ENCODE assay signal across 14 cellular contexts in genomic region chr15:90425726-90426346, GRCh38. TPM values are rescaled to one million over a fixed set of nuclear protein-coding genes. Genes with fewer than 3 reads are reported as not detected.
DNase-seq lines count a peak whose midpoint lies in the region; ATAC-seq and TF ChIP-seq lines count a peak whose summit lies in the region.
"Had no signal": no experiment of that assay in that cellular context is flagged by ENCODE, and none has a peak within 500 bp of the region (broad histone marks: within the 10 kb centered on the region; RNA-seq: fewer than 3 reads in every experiment).

No MANE protein-coding gene starts in this region.

- intact Hi-C loops in Right ventricle myocardium superior (cut with DNase I), result no loop called here
- intact Hi-C loops in cardiac septum (cut with DNase I), result no loop called here
- intact Hi-C loops in esophagus muscularis mucosa (cut with DNase I), result loop anchor here (5.0 kb wide), 1 partner anchor 36 kb away; no protein-coding TSS in a partner anchor

- no peak overlapping the region for H3K4me3 Mint-ChIP-seq in nephron
- H3K4me3 Mint-ChIP-seq: activated CD4-positive, alpha-beta T cell treated with anti-CD3 and anti-CD28 coated beads for 36 hours; activated naive CD8-positive, alpha-beta T cell treated with anti-CD3 and anti-CD28 coated beads, Interleukin-2, amount 10 ng/mL, durations not matched to agents 7 days and 5 days had no signal

- H3K36me3 ChIP-seq in esophagus muscularis mucosa, result peaks cover 0 to 39% (median 20%) of the 10 kb centered on the region in 4 donors

- no peaks in the 10 kb centered on the region for H3K9me3 Mint-ChIP-seq in nephron
- H3K9me3 Mint-ChIP-seq: activated naive CD8-positive, alpha-beta T cell treated with anti-CD3 and anti-CD28 coated beads, Interleukin-2, amount 10 ng/mL, durations not matched to agents 7 days and 5 days had no signal

- H3K4me3 ChIP-seq in esophagus muscularis mucosa, result no peak overlapping the region
- H3K4me3 ChIP-seq: SJSA1 had no signal

- in situ Hi-C loops in KBM-7 (cut with MboI; ENCODE audit: low pct_unique_long_range_greater_than_20kb, low sequenced_read_pairs), result no loop called here

- WGBS in esophagus muscularis mucosa, result 70% methylated on average over 2 of the region's 2 CpGs

- peaks cover 49 to 59% (median 55%) of the 10 kb centered on the region in 4 donors for H3K4me1 ChIP-seq in esophagus muscularis mucosa

- H3K27ac ChIP-seq in esophagus muscularis mucosa (replicated peaks in 1 of 4), result peak overlapping the region in 3 of 4 donors; percentile 14 to 30 (median 28)
- H3K27ac ChIP-seq: SJSA1 had no signal

- no peaks in the 10 kb centered on the region for H3K27me3 ChIP-seq in esophagus muscularis mucosa
- H3K27me3 ChIP-seq: SJSA1 had no signal

- H3K4me1 Mint-ChIP-seq in nephron, result peaks cover 28% of the 10 kb centered on the region

- H3K9me3 ChIP-seq in esophagus muscularis mucosa, result no peaks in the 10 kb centered on the region
- H3K9me3 ChIP-seq: SJSA1 had no signal

- TF ChIP-seq POLR2A in esophagus muscularis mucosa (IDR thresholded peaks at IDR 0.05; ENCODE audit: low read depth), result no peak

- no peaks in the 10 kb centered on the region for H3K27me3 Mint-ChIP-seq in nephron (ENCODE audit: low read depth)
- H3K27me3 Mint-ChIP-seq: activated CD4-positive, alpha-beta T cell treated with anti-CD3 and anti-CD28 coated beads for 36 hours; activated naive CD8-positive, alpha-beta T cell treated with anti-CD3 and anti-CD28 coated beads, Interleukin-2, amount 10 ng/mL, durations not matched to agents 7 days and 5 days had no signal

- TF ChIP-seq CTCF in esophagus muscularis mucosa (IDR thresholded peaks at IDR 0.05) (no peak), nephron (IDR thresholded peaks at IDR 0.05; ENCODE audit: unreplicated experiment in 3 of 3) (no peak)

- H3K27ac Mint-ChIP-seq in nephron, result peak overlapping the region; percentile 90 to 93 (median 92)
- H3K27ac Mint-ChIP-seq: activated CD4-positive, alpha-beta T cell treated with anti-CD3 and anti-CD28 coated beads for 36 hours; activated naive CD8-positive, alpha-beta T cell treated with anti-CD3 and anti-CD28 coated beads, Interleukin-2, amount 10 ng/mL, durations not matched to agents 7 days and 5 days had no signal

- TF ChIP-seq EP300 in esophagus muscularis mucosa (IDR thresholded peaks at IDR 0.05), result no peak

- peaks cover 6% of the 10 kb centered on the region for H3K36me3 Mint-ChIP-seq in nephron (ENCODE audit: low read depth)

- peak; percentile 30 for ATAC-seq in Right ventricle myocardium superior (ENCODE audit: poor library complexity)
- ATAC-seq: activated CD4-positive, alpha-beta T cell treated with anti-CD3 and anti-CD28 coated beads for 36 hours had no signal

- DNase-seq in Right ventricle myocardium superior (no peak), cardiac septum (ENCODE audit: low spot score) (no peak), esophagus muscularis mucosa (ENCODE audit: extremely low spot score) (no peak), A172 (ENCODE audit: low spot score) (no peak), KBM-7 (no peak), NAMALWA (ENCODE audit: low spot score) (no peak), NCI-H1694 treated with DMSO at 0.1 percent for 48 hours (lab: John Stamatoyannopoulos, UW) (no peak)
- DNase-seq: activated CD4-positive, alpha-beta T cell treated with anti-CD3 and anti-CD28 coated beads for 36 hours; activated naive CD8-positive, alpha-beta T cell treated with anti-CD3 and anti-CD28 coated beads, Interleukin-2, amount 10 ng/mL, durations not matched to agents 7 days and 5 days; AML-193; GOT3; Kasumi-1 had no signal

RNA-seq across cellular contexts. Expression of gene IQGAP1, which starts 37.8 kb away (rescaled TPM):
- total RNA-seq in Right ventricle myocardium superior, result 39.4 TPM
- 45.6 TPM for total RNA-seq in cardiac septum
- 100 to 1,000 TPM; 212 to 293 (median 251) TPM for total RNA-seq in esophagus muscularis mucosa
- total RNA-seq in A172 (2014; rRNA removed; shearing (Covaris generic)), result 211 and 213 TPM in 2 replicates
